Comparison of ENCODE assay signal across 20 cellular contexts in genomic region chr7:101097561-101097960, GRCh38. TPM values are rescaled to one million over a fixed set of nuclear protein-coding genes. Genes with fewer than 3 reads are reported as not detected.
A peak's percentile ranks its signal among the peaks of the same experiment; 100 is the strongest.
DNase-seq lines count a peak whose midpoint lies in the region; ATAC-seq and TF ChIP-seq lines count a peak whose summit lies in the region.
"Had no signal": no experiment of that assay in that cellular context is flagged by ENCODE, and none has a peak within 500 bp of the region (broad histone marks: within the 10 kb centered on the region; RNA-seq: fewer than 3 reads in every experiment).

No MANE protein-coding gene starts in this region.

- dilution Hi-C loops in mammary epithelial cell (cut with HindIII; ENCODE audit: low sequenced_read_pairs), result loop anchor here (5.0 kb wide), 1 partner anchor 210 kb away; the partner anchor contains the start of gene UFSP1

- no peak overlapping the region for H3K27ac ChIP-seq in mammary epithelial cell (ENCODE audit: insufficient read depth, low read depth, low read length)
- peak overlapping the region; percentile 73 for H3K27ac ChIP-seq in Panc1 (ENCODE audit: low read length)
- no peak overlapping the region for H3K27ac ChIP-seq in trophoblast cell (ENCODE audit: low read depth, low read length)
- no peak overlapping the region for H3K27ac ChIP-seq in prostate gland
- H3K27ac ChIP-seq in dorsolateral prefrontal cortex, result no peak overlapping the region
- H3K27ac ChIP-seq: HL-60, SK-N-MC had no signal

- no peak overlapping the region for H3K4ac ChIP-seq in trophoblast cell (ENCODE audit: low read depth, low read length)

- H3K36me3 Mint-ChIP-seq in MCF 10A (ENCODE audit: insufficient read depth, unreplicated experiment), result peaks cover 11% of the 10 kb centered on the region
- no peaks in the 10 kb centered on the region for H3K36me3 Mint-ChIP-seq in chondrocyte (ENCODE audit: low read depth)

- H3K27ac Mint-ChIP-seq in MCF 10A (ENCODE audit: low read depth, unreplicated experiment), result peak overlapping the region; percentile 28
- peak overlapping the region; percentile 52 for H3K27ac Mint-ChIP-seq in chondrocyte (ENCODE audit: unreplicated experiment)

- DNase-seq in MCF 10A (ENCODE audit: unreplicated experiment), result no peak
- DNase-seq in mammary epithelial cell, result no peak
- no peak for DNase-seq in Panc1 (ENCODE audit: low read depth, low spot score)
- no peak for DNase-seq in chondrocyte (ENCODE audit: low spot score)
- peak; percentile 75 to 78 for DNase-seq in trophoblast cell
- DNase-seq in prostate gland (ENCODE audit: low spot score), result no peak
- no peak for DNase-seq in activated CD4-positive, CD25-positive, alpha-beta regulatory T cell treated with anti-CD3 and anti-CD28 coated beads, Interleukin-2, amount 50 U/mL, for 72 hours
- no peak for DNase-seq in dorsolateral prefrontal cortex
- DNase-seq: BE2C, COR-L47, DMS79, H7, MV-4-11, NCI-H1694 treated with DMSO at 0.1 percent for 48 hours, NCI-H446, NCI-H526 treated with DMSO at 0.1 percent for 48 hours, OCI-M1, SHP77 had no signal

- peak overlapping the region; percentile 37 for H2BK5ac ChIP-seq in trophoblast cell (ENCODE audit: low read depth, low read length, poor library complexity)

- H4K20me1 ChIP-seq in mammary epithelial cell (ENCODE audit: insufficient read depth, low read length), result no peaks in the 10 kb centered on the region

- H3K4me3 Mint-ChIP-seq in MCF 10A (ENCODE audit: unreplicated experiment) (no peak overlapping the region), chondrocyte (ENCODE audit: unreplicated experiment) (no peak overlapping the region)

- no peak overlapping the region for H3K4me3 ChIP-seq in mammary epithelial cell (replicated peaks in 1 of 3; ENCODE audit: insufficient read depth in 1 of 3, low read depth in 2 of 3, low read length in 3 of 3)
- H3K4me3 ChIP-seq in Panc1 (ENCODE audit: low read depth in 2 of 2, low read length in 2 of 2), result no peak overlapping the region
- no peak overlapping the region for H3K4me3 ChIP-seq in trophoblast cell (ENCODE audit: low read depth, low read length)
- no peak overlapping the region for H3K4me3 ChIP-seq in prostate gland
- H3K4me3 ChIP-seq in dorsolateral prefrontal cortex, result no peak overlapping the region
- H3K4me3 ChIP-seq: SK-N-MC had no signal

- POLR2A ChIA-PET in MCF 10A (lab: Yijun Ruan, JAX) (interaction anchor here (0.8 to 3.3 kb wide), 3 partner anchors 11 to 48 kb away, joined by 3 to 23 read pairs (median 7); partner anchors contain the start of gene TRIM56), Panc1 (lab: Charles Lee) (interaction anchor here (0.6 to 1.2 kb wide), 2 partner anchors 29 to 43 kb away, joined by 4 read pairs; no protein-coding TSS in a partner anchor)

- H2BK12ac ChIP-seq in trophoblast cell (ENCODE audit: low read length), result peak overlapping the region; percentile 61

- H2AFZ ChIP-seq in mammary epithelial cell (ENCODE audit: low read depth, low read length) (no peak overlapping the region), trophoblast cell (ENCODE audit: insufficient read depth, low read length, poor library complexity) (no peak overlapping the region)

- no peak overlapping the region for H3K23ac ChIP-seq in trophoblast cell (ENCODE audit: low read length)

- peaks cover 17% of the 10 kb centered on the region for H3K79me1 ChIP-seq in trophoblast cell (ENCODE audit: low read length)

- no peak overlapping the region for H4K12ac ChIP-seq in trophoblast cell (ENCODE audit: low read depth, low read length)

- H3K79me2 ChIP-seq in mammary epithelial cell (ENCODE audit: insufficient read depth, low read length) (no peaks in the 10 kb centered on the region), trophoblast cell (ENCODE audit: control insufficient read depth, insufficient read depth, low read length, poor library complexity) (peaks cover 1% of the 10 kb centered on the region)

- intact Hi-C loops in MCF 10A (cut with micrococcal nuclease) (no loop called here), mammary epithelial cell (cut with micrococcal nuclease) (no loop called here), Panc1 (cut with micrococcal nuclease; ENCODE audit: unreplicated experiment) (no loop called here), prostate gland (cut with DNase I) (no loop called here), dorsolateral prefrontal cortex (cut with DNase I) (no loop called here)

- H3K36me3 ChIP-seq in mammary epithelial cell (ENCODE audit: insufficient read depth, low read length) (no peaks in the 10 kb centered on the region), Panc1 (ENCODE audit: control insufficient read depth, insufficient read depth, low read length) (no peaks in the 10 kb centered on the region), trophoblast cell (ENCODE audit: control insufficient read depth in 1 of 2, insufficient read depth in 2 of 2, low read length in 2 of 2) (no peaks in the 10 kb centered on the region), prostate gland (no peaks in the 10 kb centered on the region)
- H3K36me3 ChIP-seq: BE2C had no signal

- no peak overlapping the region for H3K18ac ChIP-seq in trophoblast cell (ENCODE audit: low read length)

- H3K27me3 ChIP-seq in mammary epithelial cell (ENCODE audit: insufficient read depth, low read length), result no peaks in the 10 kb centered on the region
- H3K27me3 ChIP-seq in Panc1 (ENCODE audit: control insufficient read depth, insufficient read depth, low read length), result no peaks in the 10 kb centered on the region
- no peaks in the 10 kb centered on the region for H3K27me3 ChIP-seq in trophoblast cell (ENCODE audit: insufficient read depth, low read length)
- no peaks in the 10 kb centered on the region for H3K27me3 ChIP-seq in prostate gland (replicated peaks; ENCODE audit: insufficient read depth)
- no peaks in the 10 kb centered on the region for H3K27me3 ChIP-seq in dorsolateral prefrontal cortex
- H3K27me3 ChIP-seq: BE2C had no signal

- H4K91ac ChIP-seq in trophoblast cell (ENCODE audit: low read depth, low read length), result no peak overlapping the region

- H3K9ac ChIP-seq in mammary epithelial cell (ENCODE audit: insufficient read depth, low read length), result no peak overlapping the region
- H3K9ac ChIP-seq in trophoblast cell (ENCODE audit: low read length), result no peak overlapping the region

- H3K9me3 Mint-ChIP-seq in MCF 10A (ENCODE audit: unreplicated experiment) (no peaks in the 10 kb centered on the region), chondrocyte (ENCODE audit: low read depth) (no peaks in the 10 kb centered on the region)

- H3K4me1 Mint-ChIP-seq in MCF 10A (ENCODE audit: insufficient read depth, unreplicated experiment) (peaks cover 25% of the 10 kb centered on the region), chondrocyte (ENCODE audit: low read depth) (peaks cover 82% of the 10 kb centered on the region)

- peaks cover 38% of the 10 kb centered on the region for H3K4me1 ChIP-seq in mammary epithelial cell (ENCODE audit: insufficient read depth, low read length)
- peaks cover 62% of the 10 kb centered on the region for H3K4me1 ChIP-seq in Panc1 (ENCODE audit: control insufficient read depth, insufficient read depth, low read length)
- peaks cover 21% of the 10 kb centered on the region in 2 experiments for H3K4me1 ChIP-seq in trophoblast cell (ENCODE audit: control insufficient read depth in 1 of 2, insufficient read depth in 2 of 2, low read length in 2 of 2)
- no peaks in the 10 kb centered on the region for H3K4me1 ChIP-seq in prostate gland (replicated peaks)

- in situ Hi-C loops in mammary epithelial cell (cut with MboI; ENCODE audit: low sequenced_read_pairs in 2 of 2) (loop anchor here in 1 of 2 donors (5.0 kb wide), 1 partner anchor 40 kb away; no protein-coding TSS in a partner anchor), Panc1 (cut with HindIII; ENCODE audit: low pct_unique_long_range_greater_than_20kb, low sequenced_read_pairs) (no loop called here)

- BruUV-seq in MCF 10A (replicated peaks; lab: Mats Ljungman, UMichigan) (no TSS peak), mammary epithelial cell (replicated peaks; lab: Mats Ljungman, UMichigan) (no TSS peak), Panc1 (replicated peaks; lab: Mats Ljungman, UMichigan) (no TSS peak)

- H3K27me3 Mint-ChIP-seq in MCF 10A (ENCODE audit: insufficient read depth, unreplicated experiment) (no peaks in the 10 kb centered on the region), chondrocyte (ENCODE audit: low read depth) (no peaks in the 10 kb centered on the region)

- no peak for TF ChIP-seq POLR2A in prostate gland (IDR thresholded peaks at IDR 0.05)

- ATAC-seq in Panc1, result no peak

- CTCF ChIA-PET in MCF 10A (lab: Yijun Ruan, JAX), result interaction anchor here (0.5 to 2.0 kb wide), 4 partner anchors 20 to 95 kb away, joined by 3 to 8 read pairs (median 4); no protein-coding TSS in a partner anchor
- CTCF ChIA-PET in mammary epithelial cell (lab: Charles Lee; ENCODE audit: low non-redundant PET), result no interaction called here
- CTCF ChIA-PET in Panc1 (lab: Charles Lee), result no interaction called here

- H3K4me2 ChIP-seq in mammary epithelial cell (ENCODE audit: insufficient read depth, low read depth, low read length) (no peak overlapping the region), trophoblast cell (ENCODE audit: low read length) (no peak overlapping the region)

- H3K14ac ChIP-seq in trophoblast cell (ENCODE audit: low read length), result no peak overlapping the region

- WGBS in mammary epithelial cell (ENCODE audit: low coverage, missing lambda C conversion rate), result 95% methylated on average over 4 of the region's 4 CpGs
- WGBS in trophoblast cell (ENCODE audit: extremely low coverage, insufficient coverage, insufficient read length), result no CpG with 5 or more reads among the region's 4 CpGs
- 70% methylated on average over 4 of the region's 4 CpGs for WGBS in prostate gland

- H2AK5ac ChIP-seq in trophoblast cell (ENCODE audit: low read length), result peak overlapping the region; percentile 75

- H4K8ac ChIP-seq in trophoblast cell (ENCODE audit: low read depth, low read length), result no peak overlapping the region

- H2BK120ac ChIP-seq in trophoblast cell (ENCODE audit: insufficient read depth, low read length, poor library complexity), result no peak overlapping the region

- H3K9me3 ChIP-seq in mammary epithelial cell (replicated peaks; ENCODE audit: insufficient read depth, low read length) (no peaks in the 10 kb centered on the region), Panc1 (ENCODE audit: control insufficient read depth, insufficient read depth, low read depth, low read length) (no peaks in the 10 kb centered on the region), trophoblast cell (ENCODE audit: insufficient read depth, low read depth, low read length) (no peaks in the 10 kb centered on the region), prostate gland (no peaks in the 10 kb centered on the region)
- H3K9me3 ChIP-seq: BE2C had no signal

- no peak for TF ChIP-seq CTCF in MCF 10A (IDR thresholded peaks at IDR 0.05; ENCODE audit: unreplicated experiment)
- TF ChIP-seq CTCF in mammary epithelial cell (conservative IDR thresholded peaks at IDR 0.05 in 1 of 2, IDR thresholded peaks at IDR 0.05 in 1 of 2; ENCODE audit: extremely low read depth in 1 of 2, insufficient read depth in 1 of 2, low read depth in 1 of 2, low read length in 2 of 2), result no peak
- no peak for TF ChIP-seq CTCF in Panc1 (IDR thresholded peaks at IDR 0.05)
- TF ChIP-seq CTCF in chondrocyte (IDR thresholded peaks at IDR 0.05), result no peak
- no peak for TF ChIP-seq CTCF in prostate gland (IDR thresholded peaks at IDR 0.05)
- no peak for TF ChIP-seq CTCF in dorsolateral prefrontal cortex (IDR thresholded peaks at IDR 0.05 in 54 of 56, conservative IDR thresholded peaks at IDR 0.05 in 2 of 56; ENCODE audit: low read depth in 1 of 56, partially characterized antibody in 56 of 56)

RNA-seq across cellular contexts. Expression of gene TRIM56, which starts 12.3 kb away (rescaled TPM):
- total RNA-seq in MCF 10A (2022) (29.6 and 36.8 TPM in 2 replicates), mammary epithelial cell (10 to 100 TPM; 16.3 to 30.8 TPM), Panc1 (2021; ENCODE audit: unreplicated experiment) (37.4 TPM), chondrocyte (26.1 to 35.7 TPM (median 30.4 TPM) in 3 replicates), prostate gland (10 to 100 TPM; 32.0 to 36.1 TPM), dorsolateral prefrontal cortex (10 to 100 TPM in 99 of 120 experiments, 1 to 10 TPM in 21; 5.7 to 29.9 (median 14.1) TPM)
- 3.5 TPM for polyA plus RNA-seq in mammary epithelial cell
- polyA minus RNA-seq in mammary epithelial cell, result 13.1 TPM
- 31.8 TPM for polyA plus RNA-seq in Panc1 (2012; ENCODE audit: insufficient read length)
- 5.4 and 5.8 TPM in 2 replicates for polyA plus RNA-seq in trophoblast cell (2013)

RNA-seq across cellular contexts. Expression of gene SERPINE1, which starts 29.3 kb away (rescaled TPM):
- total RNA-seq in MCF 10A (2022) (56.7 and 80.6 TPM in 2 replicates), mammary epithelial cell (100 to 1,000 TPM; 429 to 467 TPM), Panc1 (2021; ENCODE audit: unreplicated experiment) (370 TPM), chondrocyte (794 to 1,203 TPM (median 1,180 TPM) in 3 replicates), prostate gland (10 to 100 TPM in 1 of 2 donors, 1 to 10 TPM in 1; 3.7 to 24.4 TPM), dorsolateral prefrontal cortex (10 to 100 TPM in 4 of 120 experiments, 1 to 10 TPM in 94, under 1 TPM in 22; 0.31 to 13.4 (median 2.0) TPM)
- 741 TPM for polyA plus RNA-seq in mammary epithelial cell
- 543 TPM for polyA minus RNA-seq in mammary epithelial cell
- 482 TPM for polyA plus RNA-seq in Panc1 (2012; ENCODE audit: insufficient read length)
- polyA plus RNA-seq in trophoblast cell (2013), result 148 and 173 TPM in 2 replicates

RNA-seq across cellular contexts. Expression of gene AP1S1, which starts 56.7 kb away (rescaled TPM):
- total RNA-seq in MCF 10A (2022), result 72.1 and 72.5 TPM in 2 replicates
- 100 to 1,000 TPM; 102 to 107 TPM for total RNA-seq in mammary epithelial cell
- polyA plus RNA-seq in mammary epithelial cell, result 232 TPM
- polyA minus RNA-seq in mammary epithelial cell, result 172 TPM
- total RNA-seq in Panc1 (2021; ENCODE audit: unreplicated experiment), result 74.2 TPM
- polyA plus RNA-seq in Panc1 (2012; ENCODE audit: insufficient read length), result 152 TPM
- 55.9 to 60.5 TPM (median 60.4 TPM) in 3 replicates for total RNA-seq in chondrocyte
- polyA plus RNA-seq in trophoblast cell (2013), result 59.2 and 61.3 TPM in 2 replicates
- total RNA-seq in prostate gland, result 10 to 100 TPM; 47.2 to 90.0 TPM
- total RNA-seq in dorsolateral prefrontal cortex, result 100 to 1,000 TPM in 60 of 120 experiments, 10 to 100 TPM in 60; 39.7 to 176 (median 100.0) TPM

Comparison
In these comparisons a context has a peak if more than half of its experiments do, and no peak if none do; other contexts are left out.
1. DNase-seq: peak in trophoblast cell (2 of 2); none in MCF 10A (single experiment), mammary epithelial cell (single experiment), Panc1 (single experiment), chondrocyte (single experiment), prostate gland (single experiment), activated CD4-positive, CD25-positive, alpha-beta regulatory T cell treated with anti-CD3 and anti-CD28 coated beads, Interleukin-2, amount 50 U/mL, for 72 hours (single experiment) and dorsolateral prefrontal cortex (0 of 10).